ENCODE assay signal across 19 cellular contexts in the genomic region with DNA sequence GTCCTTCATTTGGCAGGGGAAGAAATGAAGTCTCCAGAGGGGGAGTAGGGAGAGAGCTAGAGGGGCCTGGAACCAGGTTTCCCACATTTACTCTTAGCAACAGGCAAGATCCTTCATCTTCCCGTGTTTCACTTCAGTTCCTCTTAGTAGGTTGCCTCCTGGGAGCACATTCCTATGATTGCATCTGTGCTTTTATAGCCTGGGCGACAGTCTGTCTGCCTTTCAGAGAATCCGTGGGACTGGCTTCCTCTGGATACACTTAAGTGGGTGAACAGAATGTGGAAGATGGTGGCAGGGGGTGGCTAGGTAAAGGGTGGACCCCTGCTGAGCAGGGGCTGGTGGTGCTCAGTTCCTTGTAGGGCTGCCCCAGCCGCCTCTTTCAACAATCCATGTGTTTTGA.
"Had no signal": no experiment of that assay in that cellular context is flagged by ENCODE, and none has a peak within 500 bp of the region (broad histone marks: within the 10 kb centered on the region; RNA-seq: fewer than 3 reads in every experiment).

No MANE protein-coding gene starts in this region.

- ATAC-seq: activated CD8-positive, alpha-beta memory T cell treated with anti-CD3 and anti-CD28 coated beads, Interleukin-2, amount 10 ng/mL, durations not matched to agents 7 days and 5 days; body of pancreas; stimulated activated naive CD8-positive, alpha-beta T cell treated with anti-CD3 and anti-CD28 coated beads, Interleukin-15, Interleukin-2, amounts not matched to agents 100 U/mL and 50 U/mL, for 24 hours had no signal

- H3K27ac ChIP-seq: body of pancreas, colonic mucosa, SK-N-MC had no signal

- H3K4me3 ChIP-seq: body of pancreas, colonic mucosa, lung, sigmoid colon, SK-N-MC, upper lobe of left lung had no signal

- FAIRE-seq: frontal cortex had no signal

- DNase-seq: activated B cell treated with CpG ODN at 0.5 μM for 24 hours; activated CD4-positive, alpha-beta memory T cell treated with anti-CD3 and anti-CD28 coated beads, Interleukin-2, amount 10 ng/mL, durations not matched to agents 7 days and 5 days; activated CD4-positive, alpha-beta T cell treated with anti-CD3 and anti-CD28 coated beads for 48 hours; activated CD8-positive, alpha-beta memory T cell treated with anti-CD3 and anti-CD28 coated beads, Interleukin-2, amount 10 ng/mL, durations not matched to agents 7 days and 5 days; activated naive CD4-positive, alpha-beta T cell; activated naive CD8-positive, alpha-beta T cell treated with anti-CD3 and anti-CD28 coated beads for 36 hours; amygdala; body of pancreas; colonic mucosa; midbrain; nucleus accumbens; posterior cingulate gyrus; sigmoid colon; stimulated activated CD4-positive, alpha-beta T cell treated with anti-CD3 and anti-CD28 coated beads, Interleukin-2, amount 100 ng/mL, for 24 hours; stimulated activated naive CD8-positive, alpha-beta T cell treated with anti-CD3 and anti-CD28 coated beads, Interleukin-15, Interleukin-2, amounts not matched to agents 100 U/mL and 50 U/mL, for 24 hours; upper lobe of left lung had no signal

- H3K4me1 ChIP-seq: body of pancreas, colonic mucosa had no signal

- H3K9me3 ChIP-seq: body of pancreas, colonic mucosa, sigmoid colon, upper lobe of left lung had no signal

- H3K36me3 ChIP-seq: colonic mucosa, sigmoid colon, upper lobe of left lung had no signal

- H3K27me3 ChIP-seq: body of pancreas, colonic mucosa, sigmoid colon, upper lobe of left lung had no signal
